In genomic region chr21:38671716-38672115, GRCh38 we compare ENCODE assay signal across 24 cellular contexts.
"Had no signal": no experiment of that assay in that cellular context is flagged by ENCODE, and none has a peak within 500 bp of the region (broad histone marks: within the 10 kb centered on the region; RNA-seq: fewer than 3 reads in every experiment).

No MANE protein-coding gene starts in this region.

- H3K4me3 Mint-ChIP-seq: activated CD8-positive, alpha-beta T cell treated with anti-CD3 and anti-CD28 coated beads for 36 hours; activated naive CD4-positive, alpha-beta T cell treated with anti-CD3 and anti-CD28 coated beads, Interleukin-2, amount 50 U/mL, for 24 hours; activated T-cell treated with anti-CD3 and anti-CD28 coated beads, Interleukin-2, amount 50 U/mL, for 4 hours; memory B cell; naive thymus-derived CD8-positive, alpha-beta T cell; stimulated activated naive B cell treated with anti-CD40 and anti-IgM and Interleukin-4, amounts not matched to agents 10 μg/mL and 1 μg/mL and 100 μg/mL, for 72 hours; WTC11 had no signal

- FAIRE-seq: endothelial cell of umbilical vein, kidney had no signal

- H3K4me3 ChIP-seq: cardiac muscle cell, colonic mucosa, right atrium auricular region, skin epidermis had no signal

- H3K9me3 ChIP-seq: colonic mucosa, neutrophil, right atrium auricular region had no signal

- H3K27ac ChIP-seq: cardiac muscle cell, colonic mucosa, neutrophil, right atrium auricular region, skin epidermis had no signal

- H3K4me1 ChIP-seq: colonic mucosa, right atrium auricular region had no signal

- H3K4me1 Mint-ChIP-seq: activated naive CD4-positive, alpha-beta T cell treated with anti-CD3 and anti-CD28 coated beads, Interleukin-2, amount 50 U/mL, for 24 hours; memory B cell; stimulated activated naive B cell treated with anti-CD40 and anti-IgM and Interleukin-4, amounts not matched to agents 10 μg/mL and 1 μg/mL and 100 μg/mL, for 72 hours had no signal

- H3K9me3 Mint-ChIP-seq: activated CD8-positive, alpha-beta T cell treated with anti-CD3 and anti-CD28 coated beads for 36 hours; activated naive CD4-positive, alpha-beta T cell treated with anti-CD3 and anti-CD28 coated beads, Interleukin-2, amount 50 U/mL, for 24 hours; activated T-cell treated with anti-CD3 and anti-CD28 coated beads, Interleukin-2, amount 50 U/mL, for 4 hours; memory B cell; naive thymus-derived CD8-positive, alpha-beta T cell; stimulated activated naive B cell treated with anti-CD40 and anti-IgM and Interleukin-4, amounts not matched to agents 10 μg/mL and 1 μg/mL and 100 μg/mL, for 72 hours; WTC11 had no signal

- H3K27me3 ChIP-seq: cardiac muscle cell, colonic mucosa, right atrium auricular region had no signal

- H3K36me3 Mint-ChIP-seq: memory B cell; naive thymus-derived CD8-positive, alpha-beta T cell; stimulated activated naive B cell treated with anti-CD40 and anti-IgM and Interleukin-4, amounts not matched to agents 10 μg/mL and 1 μg/mL and 100 μg/mL, for 72 hours; WTC11 had no signal

- H3K27ac Mint-ChIP-seq: activated CD8-positive, alpha-beta T cell treated with anti-CD3 and anti-CD28 coated beads for 36 hours; activated naive CD4-positive, alpha-beta T cell treated with anti-CD3 and anti-CD28 coated beads, Interleukin-2, amount 50 U/mL, for 24 hours; memory B cell; naive thymus-derived CD8-positive, alpha-beta T cell; stimulated activated naive B cell treated with anti-CD40 and anti-IgM and Interleukin-4, amounts not matched to agents 10 μg/mL and 1 μg/mL and 100 μg/mL, for 72 hours; WTC11 had no signal

- H3K36me3 ChIP-seq: cardiac muscle cell, colonic mucosa, neutrophil, right atrium auricular region had no signal

- ATAC-seq: activated CD8-positive, alpha-beta T cell treated with anti-CD3 and anti-CD28 coated beads for 36 hours; activated T-cell treated with anti-CD3 and anti-CD28 coated beads, Interleukin-2, amount 50 U/mL, for 4 hours; left ventricle myocardium superior; naive thymus-derived CD8-positive, alpha-beta T cell; stimulated activated naive B cell treated with anti-CD40 and anti-IgM and Interleukin-4, amounts not matched to agents 10 μg/mL and 1 μg/mL and 100 μg/mL, for 72 hours; WTC11 had no signal

- DNase-seq: activated CD4-positive, alpha-beta T cell treated with anti-CD3 and anti-CD28 coated beads for 4 hours; activated CD8-positive, alpha-beta T cell treated with anti-CD3 and anti-CD28 coated beads for 36 hours; activated effector memory CD4-positive, alpha-beta T cell treated with Interleukin-2 at 50 U/mL for 16 hours; activated T-cell treated with anti-CD3 and anti-CD28 coated beads, Interleukin-2, amount 50 U/mL, for 4 hours; amygdala; colonic mucosa; effector CD4-positive, alpha-beta T cell; hypothalamus; kidney; left ventricle myocardium superior; naive thymus-derived CD8-positive, alpha-beta T cell; stimulated activated CD4-positive, alpha-beta T cell treated with anti-CD3 and anti-CD28 coated beads, Interleukin-15, amount 100 ng/mL, for 24 hours; stimulated activated CD4-positive, alpha-beta T cell treated with anti-CD3 and anti-CD28 coated beads, Interleukin-4, amount 100 ng/mL, for 1 hour; stimulated activated naive B cell treated with anti-CD40 and anti-IgM and Interleukin-4, amounts not matched to agents 10 μg/mL and 1 μg/mL and 100 μg/mL, for 72 hours; T-helper 2 cell; trophoblast cell had no signal
